In genomic region chr13:40077396-40078027, GRCh38 we compare ENCODE assay signal across 26 cellular contexts.
DNase-seq lines count a peak whose midpoint lies in the region; ATAC-seq and TF ChIP-seq lines count a peak whose summit lies in the region.
"Had no signal": no experiment of that assay in that cellular context is flagged by ENCODE, and none has a peak within 500 bp of the region (broad histone marks: within the 10 kb centered on the region; RNA-seq: fewer than 3 reads in every experiment).

No MANE protein-coding gene starts in this region.

- peak overlapping the region; percentile 56 for H3K27ac Mint-ChIP-seq in activated naive CD8-positive, alpha-beta T cell treated with anti-CD3 and anti-CD28 coated beads, Interleukin-2, amount 10 ng/mL, durations not matched to agents 7 days and 5 days
- H3K27ac Mint-ChIP-seq in activated naive CD8-positive, alpha-beta T cell treated with anti-CD3 and anti-CD28 coated beads for 36 hours = no peak overlapping the region
- H3K27ac Mint-ChIP-seq in activated CD8-positive, alpha-beta T cell treated with anti-CD3 and anti-CD28 coated beads, Interleukin-2, amount 10 ng/mL, durations not matched to agents 7 days and 5 days = peak overlapping the region; percentile 69
- H3K27ac Mint-ChIP-seq in CD8-positive, alpha-beta T cell = no peak overlapping the region
- H3K27ac Mint-ChIP-seq in activated CD4-positive, alpha-beta T cell treated with anti-CD3 and anti-CD28 coated beads, Interleukin-2, amount 10 ng/mL, durations not matched to agents 24 days and 14 days = no peak overlapping the region

- no peak for TF ChIP-seq CTCF in foreskin keratinocyte (conservative IDR thresholded peaks at IDR 0.05)
- TF ChIP-seq CTCF in CD8-positive, alpha-beta T cell (IDR thresholded peaks at IDR 0.05) = no peak

- DNase-seq in activated naive CD8-positive, alpha-beta T cell treated with anti-CD3 and anti-CD28 coated beads, Interleukin-2, amount 10 ng/mL, durations not matched to agents 7 days and 5 days = no peak
- DNase-seq in activated naive CD8-positive, alpha-beta T cell treated with anti-CD3 and anti-CD28 coated beads for 36 hours = no peak
- peak; percentile 43 for DNase-seq in activated CD8-positive, alpha-beta T cell treated with anti-CD3 and anti-CD28 coated beads, Interleukin-2, amount 10 ng/mL, durations not matched to agents 7 days and 5 days
- DNase-seq in foreskin keratinocyte (peak; percentile 70 to 92), renal cortical epithelial cell (ENCODE audit: low read depth) (peak; percentile 50)
- no peak for DNase-seq in CD8-positive, alpha-beta T cell
- DNase-seq in activated CD4-positive, alpha-beta T cell treated with anti-CD3 and anti-CD28 coated beads, Interleukin-2, amount 10 ng/mL, durations not matched to agents 24 days and 14 days = no peak
- DNase-seq: 8988T; C1 segment of cervical spinal cord; EL; GF-D8; H7; KBM-7; NCI-H1092; NCI-H1436 treated with DMSO at 0.1 percent for 48 hours; NCI-H1930; NCI-H226; NCI-H524; NCI-H774; NK-92 treated with Interleukin-12 subunit alpha and Interleukin-12 subunit beta, amount 100 ng/mL, for 24 hours had no signal

- H3K36me3 Mint-ChIP-seq in activated naive CD8-positive, alpha-beta T cell treated with anti-CD3 and anti-CD28 coated beads, Interleukin-2, amount 10 ng/mL, durations not matched to agents 7 days and 5 days = peaks cover 1% of the 10 kb centered on the region
- no peaks in the 10 kb centered on the region for H3K36me3 Mint-ChIP-seq in activated naive CD8-positive, alpha-beta T cell treated with anti-CD3 and anti-CD28 coated beads for 36 hours
- no peaks in the 10 kb centered on the region for H3K36me3 Mint-ChIP-seq in activated CD8-positive, alpha-beta T cell treated with anti-CD3 and anti-CD28 coated beads, Interleukin-2, amount 10 ng/mL, durations not matched to agents 7 days and 5 days (ENCODE audit: low read depth)
- no peaks in the 10 kb centered on the region for H3K36me3 Mint-ChIP-seq in CD8-positive, alpha-beta T cell
- no peaks in the 10 kb centered on the region for H3K36me3 Mint-ChIP-seq in activated CD4-positive, alpha-beta T cell treated with anti-CD3 and anti-CD28 coated beads, Interleukin-2, amount 10 ng/mL, durations not matched to agents 24 days and 14 days (ENCODE audit: low read depth)

- peaks cover 1% of the 10 kb centered on the region for H3K9me3 Mint-ChIP-seq in activated naive CD8-positive, alpha-beta T cell treated with anti-CD3 and anti-CD28 coated beads, Interleukin-2, amount 10 ng/mL, durations not matched to agents 7 days and 5 days
- H3K9me3 Mint-ChIP-seq in activated naive CD8-positive, alpha-beta T cell treated with anti-CD3 and anti-CD28 coated beads for 36 hours = no peaks in the 10 kb centered on the region
- peaks cover 4% of the 10 kb centered on the region for H3K9me3 Mint-ChIP-seq in activated CD8-positive, alpha-beta T cell treated with anti-CD3 and anti-CD28 coated beads, Interleukin-2, amount 10 ng/mL, durations not matched to agents 7 days and 5 days (ENCODE audit: insufficient read depth)
- no peaks in the 10 kb centered on the region for H3K9me3 Mint-ChIP-seq in CD8-positive, alpha-beta T cell
- peaks cover 14% of the 10 kb centered on the region for H3K9me3 Mint-ChIP-seq in activated CD4-positive, alpha-beta T cell treated with anti-CD3 and anti-CD28 coated beads, Interleukin-2, amount 10 ng/mL, durations not matched to agents 24 days and 14 days

- H3K36me3 ChIP-seq in CD8-positive, alpha-beta T cell (ENCODE audit: insufficient read depth, low read length) = no peaks in the 10 kb centered on the region
- H3K36me3 ChIP-seq: SJSA1 had no signal

- H3K4me3 Mint-ChIP-seq in activated naive CD8-positive, alpha-beta T cell treated with anti-CD3 and anti-CD28 coated beads, Interleukin-2, amount 10 ng/mL, durations not matched to agents 7 days and 5 days = peak overlapping the region; percentile 13
- H3K4me3 Mint-ChIP-seq in activated naive CD8-positive, alpha-beta T cell treated with anti-CD3 and anti-CD28 coated beads for 36 hours = no peak overlapping the region
- no peak overlapping the region for H3K4me3 Mint-ChIP-seq in activated CD8-positive, alpha-beta T cell treated with anti-CD3 and anti-CD28 coated beads, Interleukin-2, amount 10 ng/mL, durations not matched to agents 7 days and 5 days
- no peak overlapping the region for H3K4me3 Mint-ChIP-seq in CD8-positive, alpha-beta T cell
- H3K4me3 Mint-ChIP-seq in activated CD4-positive, alpha-beta T cell treated with anti-CD3 and anti-CD28 coated beads, Interleukin-2, amount 10 ng/mL, durations not matched to agents 24 days and 14 days = no peak overlapping the region

- H3K27ac ChIP-seq in foreskin keratinocyte = peak overlapping the region; percentile 75
- H3K27ac ChIP-seq in CD8-positive, alpha-beta T cell (ENCODE audit: low read depth, low read length) = no peak overlapping the region
- H3K27ac ChIP-seq: HL-60, SJSA1 had no signal

- POLR2A ChIA-PET in activated naive CD8-positive, alpha-beta T cell treated with anti-CD3 and anti-CD28 coated beads, Interleukin-2, amount 10 ng/mL, durations not matched to agents 7 days and 5 days (lab: Charles Lee) = interaction anchor here (1.1 kb wide), 1 partner anchor 112 kb away, joined by 6 read pairs; no protein-coding TSS in a partner anchor
- POLR2A ChIA-PET in activated CD8-positive, alpha-beta T cell treated with anti-CD3 and anti-CD28 coated beads, Interleukin-2, amount 10 ng/mL, durations not matched to agents 7 days and 5 days (lab: Charles Lee) = no interaction called here
- POLR2A ChIA-PET in CD8-positive, alpha-beta T cell (lab: Charles Lee) = interaction anchor here (0.6 to 0.7 kb wide), 3 partner anchors 13 to 129 kb away, joined by 3 read pairs; no protein-coding TSS in a partner anchor

- H3K27me3 ChIP-seq in foreskin keratinocyte = no peaks in the 10 kb centered on the region
- no peaks in the 10 kb centered on the region for H3K27me3 ChIP-seq in CD8-positive, alpha-beta T cell (ENCODE audit: insufficient read depth, low read length)
- H3K27me3 ChIP-seq: SJSA1 had no signal

- ATAC-seq in activated naive CD8-positive, alpha-beta T cell treated with anti-CD3 and anti-CD28 coated beads, Interleukin-2, amount 10 ng/mL, durations not matched to agents 7 days and 5 days (ENCODE audit: low read depth) = peak; percentile 84
- no peak for ATAC-seq in activated CD8-positive, alpha-beta T cell treated with anti-CD3 and anti-CD28 coated beads, Interleukin-2, amount 10 ng/mL, durations not matched to agents 7 days and 5 days
- ATAC-seq in foreskin keratinocyte = peak; percentile 97
- no peak for ATAC-seq in HG02970 (IDR thresholded peaks at IDR 0.05; ENCODE audit: low FRiP score, unreplicated experiment)
- no peak for ATAC-seq in CD8-positive, alpha-beta T cell
- ATAC-seq: HepG2, Panc1, Right ventricle myocardium inferior had no signal

- peaks cover 6% of the 10 kb centered on the region for H3K4me1 ChIP-seq in foreskin keratinocyte
- peaks cover 15% of the 10 kb centered on the region for H3K4me1 ChIP-seq in CD8-positive, alpha-beta T cell (ENCODE audit: insufficient read depth, low read length)
- H3K4me1 ChIP-seq: SJSA1 had no signal

- no peak overlapping the region for H3K4me3 ChIP-seq in CD8-positive, alpha-beta T cell (ENCODE audit: low read depth, low read length)
- H3K4me3 ChIP-seq: SJSA1 had no signal

- no peaks in the 10 kb centered on the region for H3K9me3 ChIP-seq in CD8-positive, alpha-beta T cell (ENCODE audit: low read length)
- H3K9me3 ChIP-seq: SJSA1 had no signal

- CTCF ChIA-PET in activated CD8-positive, alpha-beta T cell treated with anti-CD3 and anti-CD28 coated beads, Interleukin-2, amount 10 ng/mL, durations not matched to agents 7 days and 5 days (lab: Charles Lee) = interaction anchor here (1.1 kb wide), 1 partner anchor 8 kb away, joined by 8 read pairs; no protein-coding TSS in a partner anchor
- CTCF ChIA-PET in CD8-positive, alpha-beta T cell (lab: Charles Lee) = interaction anchor here (1.1 kb wide), 1 partner anchor 8 kb away, joined by 3 read pairs; no protein-coding TSS in a partner anchor

- intact Hi-C loops in CD8-positive, alpha-beta T cell (cut with DNase I, micrococcal nuclease) = no loop called here
- intact Hi-C loops in activated CD4-positive, alpha-beta T cell treated with anti-CD3 and anti-CD28 coated beads, Interleukin-2, amount 10 ng/mL, durations not matched to agents 24 days and 14 days (cut with micrococcal nuclease) = no loop called here

- H3K27me3 Mint-ChIP-seq in activated naive CD8-positive, alpha-beta T cell treated with anti-CD3 and anti-CD28 coated beads, Interleukin-2, amount 10 ng/mL, durations not matched to agents 7 days and 5 days = no peaks in the 10 kb centered on the region
- no peaks in the 10 kb centered on the region for H3K27me3 Mint-ChIP-seq in activated naive CD8-positive, alpha-beta T cell treated with anti-CD3 and anti-CD28 coated beads for 36 hours
- no peaks in the 10 kb centered on the region for H3K27me3 Mint-ChIP-seq in activated CD8-positive, alpha-beta T cell treated with anti-CD3 and anti-CD28 coated beads, Interleukin-2, amount 10 ng/mL, durations not matched to agents 7 days and 5 days (ENCODE audit: low read depth)
- H3K27me3 Mint-ChIP-seq in CD8-positive, alpha-beta T cell (ENCODE audit: low read depth) = no peaks in the 10 kb centered on the region
- no peaks in the 10 kb centered on the region for H3K27me3 Mint-ChIP-seq in activated CD4-positive, alpha-beta T cell treated with anti-CD3 and anti-CD28 coated beads, Interleukin-2, amount 10 ng/mL, durations not matched to agents 24 days and 14 days

- H3K4me1 Mint-ChIP-seq in activated naive CD8-positive, alpha-beta T cell treated with anti-CD3 and anti-CD28 coated beads, Interleukin-2, amount 10 ng/mL, durations not matched to agents 7 days and 5 days = peaks cover 13% of the 10 kb centered on the region
- peaks cover 14% of the 10 kb centered on the region for H3K4me1 Mint-ChIP-seq in activated naive CD8-positive, alpha-beta T cell treated with anti-CD3 and anti-CD28 coated beads for 36 hours
- peaks cover 16% of the 10 kb centered on the region for H3K4me1 Mint-ChIP-seq in activated CD8-positive, alpha-beta T cell treated with anti-CD3 and anti-CD28 coated beads, Interleukin-2, amount 10 ng/mL, durations not matched to agents 7 days and 5 days (ENCODE audit: low read depth)
- H3K4me1 Mint-ChIP-seq in CD8-positive, alpha-beta T cell (ENCODE audit: low read depth) = peaks cover 17% of the 10 kb centered on the region
- H3K4me1 Mint-ChIP-seq in activated CD4-positive, alpha-beta T cell treated with anti-CD3 and anti-CD28 coated beads, Interleukin-2, amount 10 ng/mL, durations not matched to agents 24 days and 14 days = peaks cover 1% of the 10 kb centered on the region

Comparison
In these comparisons a context has a peak if more than half of its experiments do, and no peak if none do; other contexts are left out.
1. H3K27ac Mint-ChIP-seq: peak in activated naive CD8-positive, alpha-beta T cell treated with anti-CD3 and anti-CD28 coated beads, Interleukin-2, amount 10 ng/mL, durations not matched to agents 7 days and 5 days (single experiment) and activated CD8-positive, alpha-beta T cell treated with anti-CD3 and anti-CD28 coated beads, Interleukin-2, amount 10 ng/mL, durations not matched to agents 7 days and 5 days (single experiment); none in activated naive CD8-positive, alpha-beta T cell treated with anti-CD3 and anti-CD28 coated beads for 36 hours (single experiment), CD8-positive, alpha-beta T cell (single experiment) and activated CD4-positive, alpha-beta T cell treated with anti-CD3 and anti-CD28 coated beads, Interleukin-2, amount 10 ng/mL, durations not matched to agents 24 days and 14 days (single experiment).
2. ATAC-seq: peak in activated naive CD8-positive, alpha-beta T cell treated with anti-CD3 and anti-CD28 coated beads, Interleukin-2, amount 10 ng/mL, durations not matched to agents 7 days and 5 days (single experiment) and foreskin keratinocyte (single experiment); none in activated CD8-positive, alpha-beta T cell treated with anti-CD3 and anti-CD28 coated beads, Interleukin-2, amount 10 ng/mL, durations not matched to agents 7 days and 5 days (single experiment), HG02970 (single experiment) and CD8-positive, alpha-beta T cell (single experiment).
3. DNase-seq: peak in activated CD8-positive, alpha-beta T cell treated with anti-CD3 and anti-CD28 coated beads, Interleukin-2, amount 10 ng/mL, durations not matched to agents 7 days and 5 days (single experiment), foreskin keratinocyte (2 of 2) and renal cortical epithelial cell (single experiment); none in activated naive CD8-positive, alpha-beta T cell treated with anti-CD3 and anti-CD28 coated beads, Interleukin-2, amount 10 ng/mL, durations not matched to agents 7 days and 5 days (single experiment), activated naive CD8-positive, alpha-beta T cell treated with anti-CD3 and anti-CD28 coated beads for 36 hours (single experiment), CD8-positive, alpha-beta T cell (0 of 7) and activated CD4-positive, alpha-beta T cell treated with anti-CD3 and anti-CD28 coated beads, Interleukin-2, amount 10 ng/mL, durations not matched to agents 24 days and 14 days (single experiment).